In the genomic region with DNA sequence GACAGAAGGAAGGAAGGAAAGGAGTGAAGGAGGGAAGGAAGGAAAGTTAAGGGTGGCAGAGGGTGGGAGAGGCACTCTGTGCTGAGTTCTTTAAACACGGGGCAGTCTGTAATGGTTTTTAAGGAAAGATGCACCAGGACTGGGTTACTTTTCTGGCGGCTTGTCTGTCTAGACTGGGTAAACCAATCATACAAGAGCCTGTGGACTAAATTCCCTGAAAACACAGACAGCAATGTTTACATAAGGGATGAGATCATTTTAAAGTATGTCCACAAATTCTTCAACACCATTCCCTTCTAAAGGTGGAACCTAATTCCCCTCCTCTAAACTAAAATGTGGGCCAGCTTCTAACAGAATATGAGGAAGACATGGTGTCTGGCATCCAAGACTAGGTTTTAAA, we compare ENCODE assay signal across 13 cellular contexts.
A peak's percentile ranks its signal among the peaks of the same experiment; 100 is the strongest.
DNase-seq lines count a peak whose midpoint lies in the region; ATAC-seq and TF ChIP-seq lines count a peak whose summit lies in the region.
"Had no signal": no experiment of that assay in that cellular context is flagged by ENCODE, and none has a peak within 500 bp of the region (broad histone marks: within the 10 kb centered on the region; RNA-seq: fewer than 3 reads in every experiment).

No MANE protein-coding gene starts in this region.

- intact Hi-C loops in A673 (cut with micrococcal nuclease; ENCODE audit: unreplicated experiment) (no loop called here), PC-3 (cut with micrococcal nuclease) (no loop called here)

- no peak overlapping the region for H3K9ac ChIP-seq in PC-3 (ENCODE audit: low read length)
- no peak overlapping the region for H3K9ac ChIP-seq in stomach smooth muscle (ENCODE audit: low read length in 2 of 2)

- H3K4me3 ChIP-seq in A673 (ENCODE audit: low read depth, low read length, poor library complexity, severe bottlenecking) (no peak overlapping the region), PC-3 (ENCODE audit: low read length) (no peak overlapping the region), epithelial cell of esophagus (ENCODE audit: low read length) (no peak overlapping the region), stomach smooth muscle (ENCODE audit: low read length in 2 of 2) (no peak overlapping the region)
- H3K4me3 ChIP-seq: GM23338 had no signal

- POLR2A ChIA-PET in A673 (lab: Charles Lee; ENCODE audit: low non-redundant PET): no interaction called here
- POLR2A ChIA-PET in PC-3 (lab: Charles Lee; ENCODE audit: unreplicated experiment): no interaction called here

- BruUV-seq in A673 (replicated peaks; lab: Mats Ljungman, UMichigan) (no TSS peak), PC-3 (replicated peaks; lab: Mats Ljungman, UMichigan) (no TSS peak)

- TF ChIP-seq CTCF in A673 (conservative IDR thresholded peaks at IDR 0.05; ENCODE audit: low read depth, low read length) (no peak), PC-3 (conservative IDR thresholded peaks at IDR 0.05; ENCODE audit: low read depth, low read length) (no peak), epithelial cell of esophagus (IDR thresholded peaks at IDR 0.05; ENCODE audit: insufficient read depth, low read depth, low read length, missing control alignments) (no peak)

- H3F3A ChIP-seq in PC-3 (ENCODE audit: low read length, unreplicated experiment): no peaks in the 10 kb centered on the region

- no peaks in the 10 kb centered on the region for H3K4me1 ChIP-seq in A673 (ENCODE audit: insufficient read depth, low read length, poor library complexity, severe bottlenecking)
- H3K4me1 ChIP-seq in PC-3 (ENCODE audit: insufficient read depth, low read length): no peaks in the 10 kb centered on the region
- H3K4me1 ChIP-seq in stomach smooth muscle (ENCODE audit: control insufficient read depth, insufficient read depth, low read length): peaks cover 36% of the 10 kb centered on the region

- H4K20me1 ChIP-seq in PC-3 (ENCODE audit: low read length): no peaks in the 10 kb centered on the region

- no peak overlapping the region for H3K4me2 ChIP-seq in PC-3 (ENCODE audit: low read length)
- H3K4me2 ChIP-seq: GM23338 had no signal

- CTCF ChIA-PET in A673 (lab: Charles Lee) (no interaction called here), PC-3 (lab: Charles Lee) (interaction anchor here (0.6 kb wide), 1 partner anchor 24 kb away, joined by 3 read pairs; no protein-coding TSS in a partner anchor)

- H3K9me3 ChIP-seq in A673 (ENCODE audit: low read depth, low read length, poor library complexity, severe bottlenecking) (no peaks in the 10 kb centered on the region), PC-3 (ENCODE audit: low read length) (no peaks in the 10 kb centered on the region), stomach smooth muscle (ENCODE audit: control insufficient read depth in 2 of 2, low read length in 2 of 2) (no peaks in the 10 kb centered on the region)

- H3K79me2 ChIP-seq in PC-3 (ENCODE audit: low read length): no peaks in the 10 kb centered on the region

- H3K9me2 ChIP-seq in PC-3 (replicated peaks; ENCODE audit: low read length): no peaks in the 10 kb centered on the region

- no peak overlapping the region for H3K27ac ChIP-seq in A673 (ENCODE audit: low read depth, low read length, poor library complexity, severe bottlenecking)
- no peak overlapping the region for H3K27ac ChIP-seq in PC-3 (ENCODE audit: low read length)
- H3K27ac ChIP-seq in stomach smooth muscle (ENCODE audit: low read length): peak overlapping the region; percentile 55

- H3K27me3 ChIP-seq in A673 (replicated peaks; ENCODE audit: insufficient read depth, low read depth, low read length, poor library complexity) (no peaks in the 10 kb centered on the region), PC-3 (ENCODE audit: low read length) (peaks cover 63% of the 10 kb centered on the region), stomach smooth muscle (ENCODE audit: control insufficient read depth in 1 of 2, insufficient read depth in 2 of 2, low read length in 2 of 2) (no peaks in the 10 kb centered on the region)

- peak; percentile 25 for DNase-seq in A673 (ENCODE audit: low spot score)
- DNase-seq in PC-3: peak; percentile 10
- peak; percentile 20 for DNase-seq in epithelial cell of esophagus (ENCODE audit: low read depth)
- DNase-seq in NOMO-1 treated with DMSO at 0.1 percent for 48 hours (lab: John Stamatoyannopoulos, UW; ENCODE audit: unreplicated experiment): no peak
- no peak for DNase-seq in NCI-H1417 treated with DMSO at 0.1 percent for 48 hours (lab: John Stamatoyannopoulos, UW)
- DNase-seq: CD8-positive, alpha-beta T cell; COR-L47; DMS153; DND-41; H7 had no signal

- no peaks in the 10 kb centered on the region for H3K36me3 ChIP-seq in A673 (ENCODE audit: insufficient read depth, low read length, poor library complexity, severe bottlenecking)
- H3K36me3 ChIP-seq in PC-3 (ENCODE audit: low read depth, low read length): no peaks in the 10 kb centered on the region
- H3K36me3 ChIP-seq in stomach smooth muscle (ENCODE audit: control insufficient read depth in 2 of 2, insufficient read depth in 2 of 2, low read length in 2 of 2): no peaks in the 10 kb centered on the region

- no peak overlapping the region for H2AFZ ChIP-seq in PC-3 (ENCODE audit: low read length)
- H2AFZ ChIP-seq: GM23338 had no signal

- ATAC-seq in PC-3 (no peak), GM19463 (IDR thresholded peaks at IDR 0.05; ENCODE audit: unreplicated experiment) (no peak)
- ATAC-seq: CD8-positive, alpha-beta T cell; GM23338 had no signal

Comparison
In these comparisons a context has a peak if more than half of its experiments do, and no peak if none do; other contexts are left out.
1. DNase-seq: peak in A673 (single experiment), PC-3 (single experiment) and epithelial cell of esophagus (single experiment); none in NOMO-1 treated with DMSO at 0.1 percent for 48 hours (single experiment) and NCI-H1417 treated with DMSO at 0.1 percent for 48 hours (single experiment).